24 cellular contexts compared by ENCODE assay signal in the genomic region with DNA sequence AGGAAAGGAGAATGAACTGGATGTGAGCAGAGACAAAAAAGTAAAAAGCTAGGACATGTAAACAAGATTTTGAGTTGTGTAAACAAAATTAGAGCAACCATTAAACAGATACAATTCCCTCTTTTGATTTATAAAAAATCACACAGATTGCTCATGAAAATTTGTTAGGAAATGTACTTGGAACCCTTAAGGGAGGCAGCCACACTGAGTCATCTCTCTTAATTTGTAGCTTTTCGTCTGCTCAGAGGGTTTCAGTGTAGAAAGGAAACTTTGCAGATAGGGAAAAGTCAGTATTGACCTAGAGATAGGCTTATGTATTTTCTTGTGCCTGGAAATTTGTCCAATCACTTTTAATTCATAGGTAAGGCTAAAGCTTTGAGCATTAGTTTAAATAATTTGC. TPM values are rescaled to one million over a fixed set of nuclear protein-coding genes. Genes with fewer than 3 reads are reported as not detected.
DNase-seq lines count a peak whose midpoint lies in the region; ATAC-seq, FAIRE-seq and TF ChIP-seq lines count a peak whose summit lies in the region.
"Had no signal": no experiment of that assay in that cellular context is flagged by ENCODE, and none has a peak within 500 bp of the region (broad histone marks: within the 10 kb centered on the region; RNA-seq: fewer than 3 reads in every experiment).

No MANE protein-coding gene starts in this region.

- in situ Hi-C loops in GM13976 (cut with MboI; ENCODE audit: low sequenced_read_pairs, unreplicated experiment), result no loop called here

- no peak for TF ChIP-seq CTCF in epithelial cell of esophagus (IDR thresholded peaks at IDR 0.05; ENCODE audit: insufficient read depth, low read depth, low read length, missing control alignments)
- no peak for TF ChIP-seq CTCF in GM13976 (IDR thresholded peaks at IDR 0.05; ENCODE audit: borderline replicate concordance, control extremely low read depth, extremely low read depth, insufficient read depth, missing control alignments)

- H3K4me3 ChIP-seq in epithelial cell of esophagus (ENCODE audit: low read length), result no peak overlapping the region
- H3K4me3 ChIP-seq: neural progenitor cell, stomach, uterus had no signal

- DNase-seq in Daoy (ENCODE audit: low read depth) (peak; percentile 36), RCC 7860 (ENCODE audit: low spot score) (peak; percentile 16), epithelial cell of esophagus (ENCODE audit: low read depth) (peak; percentile 61), non-pigmented ciliary epithelial cell (ENCODE audit: low read depth) (peak; percentile 35), DMS114 treated with DMSO at 0.1 percent for 48 hours (lab: John Stamatoyannopoulos, UW; ENCODE audit: unreplicated experiment) (no peak), GM13976 (ENCODE audit: low spot score) (no peak), A172 (ENCODE audit: low spot score) (no peak)
- DNase-seq: activated CD4-positive, alpha-beta memory T cell treated with anti-CD3 and anti-CD28 coated beads, Interleukin-2, amount 10 ng/mL, durations not matched to agents 7 days and 5 days; activated naive CD8-positive, alpha-beta T cell treated with anti-CD3 and anti-CD28 coated beads for 36 hours; activated T-cell treated with anti-CD3 and anti-CD28 coated beads, Interleukin-2, amount 50 U/mL, for 48 hours; AML-193; Calu3; endodermal cell; GF-D8; H9; head of caudate nucleus; islet precursor cell; NCI-H187 treated with DMSO at 0.1 percent for 48 hours; NCI-H526; retina; stomach; uterus had no signal

- peak; percentile 73 for FAIRE-seq in RCC 7860 (lab: Jason Lieb, UNC)

- no peak for ATAC-seq in HG02678 (IDR thresholded peaks at IDR 0.05; ENCODE audit: unreplicated experiment)

RNA-seq across cellular contexts. Expression of a gene that starts 49.6 kb away (rescaled TPM):
- 29.8 and 33.8 TPM in 2 replicates for total RNA-seq in Daoy (2014; rRNA removed; shearing (Covaris generic))
- total RNA-seq in A172 (2014; rRNA removed; shearing (Covaris generic)), result 0.72 and 4.2 TPM in 2 replicates

Comparison
In these comparisons a context has a peak if more than half of its experiments do, and no peak if none do; other contexts are left out.
1. DNase-seq: peak in Daoy (single experiment), RCC 7860 (single experiment), epithelial cell of esophagus (single experiment) and non-pigmented ciliary epithelial cell (single experiment); none in DMS114 treated with DMSO at 0.1 percent for 48 hours (single experiment), GM13976 (single experiment) and A172 (single experiment).